1 cellular context compared by ENCODE assay signal in genomic region chr2:218568190-218569037, GRCh38.
A peak's percentile ranks its signal among the peaks of the same experiment; 100 is the strongest.
TF ChIP-seq lines count a peak whose summit lies in the region.

TSS of gene CNOT9 (plus strand) at chr2:218568839. CDS start at chr2:218568955, 116 bp downstream.
TSS of gene USP37 (minus strand) at chr2:218568351. CDS start at chr2:218558653, 9,698 bp downstream.

TF ChIP-seq in HepG2, 621 proteins besides CTCF, POLR2A, EP300 and RAD21 (continued from another document and continues in another):
- TF ChIP-seq HNF1A (IDR thresholded peaks at IDR 0.05; ENCODE audit: low read depth) (peak; percentile 60; the same call in 1 of the 2 replicates), HNF1A (CRISPR knock-in tag; IDR thresholded peaks at IDR 0.05; ENCODE audit: borderline replicate concordance) (peak; percentile 64; the same call in 1 of the 2 replicates), ZNF672 (CRISPR knock-in tag; IDR thresholded peaks at IDR 0.05) (peak; percentile 90), ZSCAN25 (CRISPR knock-in tag; IDR thresholded peaks at IDR 0.05) (peak; percentile 100), MIXL1 (CRISPR knock-in tag; IDR thresholded peaks at IDR 0.05) (peak; percentile 46; the same call in 1 of the 2 replicates), ESRRA (CRISPR knock-in tag; IDR thresholded peaks at IDR 0.05; ENCODE audit: low read depth) (peak; percentile 83), ZNF34 (CRISPR knock-in tag; IDR thresholded peaks at IDR 0.05; ENCODE audit: borderline replicate concordance) (peak; percentile 88; the same call in 1 of the 2 replicates), CAMTA2 (CRISPR knock-in tag; IDR thresholded peaks at IDR 0.05; ENCODE audit: borderline replicate concordance) (0 out of 2 replicates have a peak, but pooled peaks have one; percentile 83), ZNF619 (CRISPR knock-in tag; IDR thresholded peaks at IDR 0.05) (no peak; the same call in 1 of the 2 replicates), POLR2AphosphoS5 (IDR thresholded peaks at IDR 0.05; ENCODE audit: low read depth, low read length) (peak; percentile 84), ONECUT2 (CRISPR knock-in tag; IDR thresholded peaks at IDR 0.05) (0 out of 2 replicates have a peak, but pooled peaks have one; percentile 39), ZNF605 (CRISPR knock-in tag; IDR thresholded peaks at IDR 0.05) (peak; percentile 99), TSC22D2 (CRISPR knock-in tag; IDR thresholded peaks at IDR 0.05; ENCODE audit: borderline replicate concordance) (0 out of 2 replicates have a peak, but pooled peaks have one; percentile 61), ATM (IDR thresholded peaks at IDR 0.05; ENCODE audit: borderline replicate concordance) (no peak), PAXIP1 (CRISPR knock-in tag; conservative IDR thresholded peaks at IDR 0.05) (peak; percentile 81), SNAI1 (CRISPR knock-in tag; IDR thresholded peaks at IDR 0.05; ENCODE audit: borderline replicate concordance) (peak; percentile 63; the same call in 1 of the 2 replicates), SRSF9 (IDR thresholded peaks at IDR 0.05; ENCODE audit: borderline replicate concordance, insufficient read depth, low read depth, low read length, poor library complexity, severe bottlenecking) (no peak), CSRNP2 (CRISPR knock-in tag; conservative IDR thresholded peaks at IDR 0.05; ENCODE audit: low read depth) (0 out of 2 replicates have a peak, but pooled peaks have one; percentile 91), PHF20 (CRISPR knock-in tag; IDR thresholded peaks at IDR 0.05) (peak; percentile 83), ZBTB7A (CRISPR knock-in tag; IDR thresholded peaks at IDR 0.05) (no peak; the same call in 1 of the 2 replicates), FOXJ3 (CRISPR knock-in tag; IDR thresholded peaks at IDR 0.05; ENCODE audit: borderline replicate concordance) (no peak; the same call in none of the 2 replicates), SIX4 (CRISPR knock-in tag; IDR thresholded peaks at IDR 0.05) (peak; percentile 43; the same call in 1 of the 2 replicates), ZNF776 (CRISPR knock-in tag; IDR thresholded peaks at IDR 0.05) (peak; percentile 92), THAP8 (CRISPR knock-in tag; IDR thresholded peaks at IDR 0.05; ENCODE audit: borderline replicate concordance) (peak; percentile 91; the same call in 1 of the 2 replicates), ZSCAN5A (CRISPR knock-in tag; IDR thresholded peaks at IDR 0.05; ENCODE audit: borderline replicate concordance) (peak; percentile 95; the same call in 1 of the 2 replicates), ZKSCAN8 (CRISPR knock-in tag; IDR thresholded peaks at IDR 0.05; ENCODE audit: borderline replicate concordance) (peak; percentile 51; the same call in 1 of the 2 replicates), JUNB (CRISPR knock-in tag; IDR thresholded peaks at IDR 0.05; ENCODE audit: borderline replicate concordance) (peak; percentile 91), ZMYM4 (CRISPR knock-in tag; IDR thresholded peaks at IDR 0.05) (peak; percentile 96), SMAD3 (CRISPR knock-in tag; IDR thresholded peaks at IDR 0.05) (peak; percentile 35; the same call in 1 of the 2 replicates), ZFP90 (CRISPR knock-in tag; IDR thresholded peaks at IDR 0.05; ENCODE audit: borderline replicate concordance) (peak; percentile 89), E2F2 (CRISPR knock-in tag; IDR thresholded peaks at IDR 0.05; ENCODE audit: borderline replicate concordance) (peak; percentile 95; the same call in 1 of the 2 replicates), ARID2 (CRISPR knock-in tag; IDR thresholded peaks at IDR 0.05; ENCODE audit: borderline replicate concordance) (peak; percentile 98), ZNF609 (CRISPR knock-in tag; IDR thresholded peaks at IDR 0.05; ENCODE audit: borderline replicate concordance) (peak; percentile 82)
